Comparison of ENCODE assay signal across 8 cellular contexts in the genomic region with DNA sequence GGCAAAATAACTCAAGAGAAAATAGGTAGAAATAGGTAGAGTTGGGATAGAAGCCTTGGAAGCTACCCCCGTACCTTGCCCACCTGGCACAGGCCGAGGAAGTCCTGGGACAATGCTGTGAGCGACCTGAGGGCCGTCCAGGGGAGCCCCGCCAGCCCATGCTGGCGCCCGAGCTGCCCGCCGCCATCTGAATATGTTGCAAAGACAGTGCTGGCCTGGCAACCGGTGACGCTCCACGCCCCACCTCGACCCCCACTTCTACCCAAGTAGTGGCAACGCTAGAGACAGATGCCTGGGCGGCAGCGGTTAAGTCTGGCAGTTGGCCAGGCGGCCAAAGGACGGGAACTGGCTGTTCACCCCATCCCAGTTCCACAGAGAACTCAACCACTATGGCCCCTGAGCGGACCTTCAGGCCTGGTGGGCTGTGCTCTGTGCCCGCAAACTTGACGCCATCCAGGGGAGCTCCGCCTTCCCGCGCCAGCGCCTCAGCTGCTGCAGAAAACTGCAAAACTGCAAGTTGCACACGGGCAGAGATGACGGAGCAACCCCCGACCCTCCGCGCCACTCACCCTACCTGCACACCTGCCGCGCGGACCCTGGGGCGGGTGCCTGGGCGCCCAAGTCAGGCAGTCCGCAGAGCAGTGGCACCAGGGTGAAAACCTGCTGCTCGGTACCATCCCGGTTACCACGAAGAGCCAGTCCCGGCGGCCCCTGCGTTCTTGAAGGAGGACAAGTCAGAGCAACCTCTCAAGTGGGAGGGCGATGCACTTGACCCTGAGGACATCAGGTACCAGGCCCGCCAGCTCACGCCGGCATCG.
DNase-seq lines count a peak whose midpoint lies in the region; ATAC-seq and TF ChIP-seq lines count a peak whose summit lies in the region.
"Not testable (repeated sequence)": the region's sequence is repeated elsewhere in the genome, so short reads cannot be mapped to it uniquely, and the experiment has no call there.

No MANE protein-coding gene starts in this region.

- not testable (repeated sequence) for H3K9ac ChIP-seq in OCI-LY1 (ENCODE audit: low read length)

- peak overlapping the region; percentile 49 for H3K4me3 Mint-ChIP-seq in activated naive CD8-positive, alpha-beta T cell treated with anti-CD3 and anti-CD28 coated beads, Interleukin-2, amount 50 U/mL, for 24 hours
- peak overlapping the region; percentile 61 to 69 for H3K4me3 Mint-ChIP-seq in stimulated activated naive CD8-positive, alpha-beta T cell treated with anti-CD3 and anti-CD28 coated beads, Interleukin-15, amount 100 ng/mL, for 72 hours

- H3K27ac Mint-ChIP-seq in activated naive CD8-positive, alpha-beta T cell treated with anti-CD3 and anti-CD28 coated beads, Interleukin-2, amount 50 U/mL, for 24 hours; stimulated activated naive CD8-positive, alpha-beta T cell treated with anti-CD3 and anti-CD28 coated beads, Interleukin-15, amount 100 ng/mL, for 72 hours: not testable (repeated sequence)

- not testable (repeated sequence) for H4K20me1 ChIP-seq in OCI-LY1 (ENCODE audit: insufficient read depth, low read length)

- H3F3A ChIP-seq in OCI-LY1 (ENCODE audit: insufficient read depth, low read length): not testable (repeated sequence)

- H3K36me3 Mint-ChIP-seq in activated naive CD8-positive, alpha-beta T cell treated with anti-CD3 and anti-CD28 coated beads, Interleukin-2, amount 50 U/mL, for 24 hours (ENCODE audit: low read depth): not testable (repeated sequence)

- DNase-seq in activated CD8-positive, alpha-beta memory T cell treated with anti-CD3 and anti-CD28 coated beads, Interleukin-2, amount 50 U/mL, for 4 hours: peak; percentile 17
- DNase-seq in activated naive CD8-positive, alpha-beta T cell treated with anti-CD3 and anti-CD28 coated beads, Interleukin-2, amount 50 U/mL, for 24 hours: peak; percentile 5
- not testable (repeated sequence) for DNase-seq in epithelial cell of proximal tubule (ENCODE audit: low read depth)
- DNase-seq in left colon (peak; percentile 19 to 20), prostate gland (ENCODE audit: low spot score) (peak; percentile 4)
- peak; percentile 0 to 18 for DNase-seq in stimulated activated naive CD8-positive, alpha-beta T cell treated with anti-CD3 and anti-CD28 coated beads, Interleukin-15, amount 100 ng/mL, for 72 hours

- not testable (repeated sequence) for H3K4me1 Mint-ChIP-seq in activated naive CD8-positive, alpha-beta T cell treated with anti-CD3 and anti-CD28 coated beads, Interleukin-2, amount 50 U/mL, for 24 hours; stimulated activated naive CD8-positive, alpha-beta T cell treated with anti-CD3 and anti-CD28 coated beads, Interleukin-15, amount 100 ng/mL, for 72 hours

- H3K27ac ChIP-seq in ACC112 (ENCODE audit: low read depth, low read length); OCI-LY1 (ENCODE audit: low read depth, low read length, poor library complexity, severe bottlenecking); prostate gland: not testable (repeated sequence)

- not testable (repeated sequence) for H3K9me3 ChIP-seq in OCI-LY1 (ENCODE audit: low read length); prostate gland

- H3K36me3 ChIP-seq in ACC112 (ENCODE audit: insufficient read depth, low read length); OCI-LY1 (ENCODE audit: insufficient read depth, low read length); prostate gland: not testable (repeated sequence)

- not testable (repeated sequence) for TF ChIP-seq POLR2A in prostate gland (IDR thresholded peaks at IDR 0.05)

- H3K9me2 ChIP-seq in OCI-LY1 (ENCODE audit: low read depth, low read length): not testable (repeated sequence)

- peak overlapping the region; percentile 46; the same call in 1 of the 2 replicates for H3K4me2 ChIP-seq in OCI-LY1 (ENCODE audit: low read length)

- peak overlapping the region; percentile 49; the same call in 1 of the 2 replicates for H3K4me3 ChIP-seq in ACC112 (ENCODE audit: low read depth, low read length)
- peak overlapping the region; percentile 48 for H3K4me3 ChIP-seq in OCI-LY1 (ENCODE audit: low read depth, low read length, poor library complexity, severe bottlenecking)
- peak overlapping the region; percentile 45 for H3K4me3 ChIP-seq in epithelial cell of proximal tubule (ENCODE audit: low read depth, low read length)
- H3K4me3 ChIP-seq in prostate gland: peak overlapping the region in 1 of 2 donors; percentile 26

- not testable (repeated sequence) for H3K27me3 ChIP-seq in ACC112 (ENCODE audit: insufficient read depth, low read length); OCI-LY1 (ENCODE audit: insufficient read depth, low read length); prostate gland (replicated peaks; ENCODE audit: insufficient read depth)

- not testable (repeated sequence) for H3K9me3 Mint-ChIP-seq in activated naive CD8-positive, alpha-beta T cell treated with anti-CD3 and anti-CD28 coated beads, Interleukin-2, amount 50 U/mL, for 24 hours; stimulated activated naive CD8-positive, alpha-beta T cell treated with anti-CD3 and anti-CD28 coated beads, Interleukin-15, amount 100 ng/mL, for 72 hours

- ATAC-seq in activated naive CD8-positive, alpha-beta T cell treated with anti-CD3 and anti-CD28 coated beads, Interleukin-2, amount 50 U/mL, for 24 hours; left colon; stimulated activated naive CD8-positive, alpha-beta T cell treated with anti-CD3 and anti-CD28 coated beads, Interleukin-15, amount 100 ng/mL, for 72 hours: not testable (repeated sequence)

- WGBS in prostate gland: 5% methylated on average over 4 of the region's 47 CpGs

- TF ChIP-seq CTCF in OCI-LY1 (IDR thresholded peaks at IDR 0.05; ENCODE audit: low read length); epithelial cell of proximal tubule (conservative IDR thresholded peaks at IDR 0.05; ENCODE audit: low read depth, low read length); prostate gland (IDR thresholded peaks at IDR 0.05): not testable (repeated sequence)

- not testable (repeated sequence) for H3K27me3 Mint-ChIP-seq in activated naive CD8-positive, alpha-beta T cell treated with anti-CD3 and anti-CD28 coated beads, Interleukin-2, amount 50 U/mL, for 24 hours; stimulated activated naive CD8-positive, alpha-beta T cell treated with anti-CD3 and anti-CD28 coated beads, Interleukin-15, amount 100 ng/mL, for 72 hours

- not testable (repeated sequence) for H3K79me2 ChIP-seq in ACC112 (ENCODE audit: control insufficient read depth, insufficient read depth, low read length, unreplicated experiment); OCI-LY1 (ENCODE audit: insufficient read depth, low read length)

- intact Hi-C loops in left colon (cut with DNase I, micrococcal nuclease); prostate gland (cut with DNase I): not testable (repeated sequence)

- H3K4me1 ChIP-seq in ACC112 (ENCODE audit: control insufficient read depth, insufficient read depth, low read length, unreplicated experiment); OCI-LY1 (ENCODE audit: insufficient read depth, low read length, severe bottlenecking); prostate gland (replicated peaks): not testable (repeated sequence)

- not testable (repeated sequence) for H2AFZ ChIP-seq in ACC112 (ENCODE audit: low read length, unreplicated experiment); OCI-LY1 (ENCODE audit: low read length)
